24 cellular contexts compared by ENCODE assay signal in the genomic region with DNA sequence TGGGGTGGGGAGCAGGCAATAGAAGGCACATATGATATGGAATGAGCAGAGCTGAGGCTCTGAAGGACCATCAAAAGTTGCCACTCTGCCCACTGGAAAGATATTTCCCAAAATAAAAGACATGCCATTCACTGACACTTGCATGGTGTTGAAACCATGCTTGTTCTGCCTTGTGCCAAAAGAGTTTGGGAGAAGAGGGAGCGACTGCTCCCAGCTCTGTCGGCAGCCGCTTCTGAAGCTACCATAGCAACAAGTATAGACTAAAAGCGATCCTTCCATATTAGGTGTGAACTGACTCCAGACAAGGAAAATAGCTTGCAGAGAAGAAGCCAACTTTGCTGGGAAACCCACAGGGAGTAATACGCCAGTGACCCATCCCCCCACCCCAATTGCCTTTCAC.
"Had no signal": no experiment of that assay in that cellular context is flagged by ENCODE, and none has a peak within 500 bp of the region (broad histone marks: within the 10 kb centered on the region; RNA-seq: fewer than 3 reads in every experiment).

No MANE protein-coding gene starts in this region.

- H3K9me3 ChIP-seq: adrenal gland had no signal

- H3K9me3 Mint-ChIP-seq: activated naive CD8-positive, alpha-beta T cell treated with anti-CD3 and anti-CD28 coated beads, Interleukin-2, amount 10 ng/mL, durations not matched to agents 7 days and 5 days; T-helper 1 cell treated with Interleukin-12 subunit alpha and Interleukin-12 subunit beta and Interleukin-4 antibody, amounts not matched to agents 30 μg/mL and 1 μg/mL, for 36 hours had no signal

- DNase-seq: activated CD4-positive, alpha-beta T cell treated with anti-CD3 and anti-CD28 coated beads for 48 hours; activated CD4-positive, alpha-beta T cell treated with anti-CD3 and anti-CD28 coated beads, Interleukin-2, amount 50 U/mL, for 4 hours; activated CD4-positive, CD25-positive, alpha-beta regulatory T cell treated with anti-CD3 and anti-CD28 coated beads, Interleukin-2, amount 50 U/mL, for 72 hours; activated CD8-positive, alpha-beta memory T cell treated with anti-CD3 and anti-CD28 coated beads, Interleukin-2, amount 50 U/mL, for 48 hours; activated CD8-positive, alpha-beta T cell treated with anti-CD3 and anti-CD28 coated beads, Interleukin-2, amount 10 ng/mL, durations not matched to agents 7 days and 5 days; activated naive CD4-positive, alpha-beta T cell treated with anti-CD3 and anti-CD28 coated beads, Interleukin-2, amount 50 U/mL, for 16 hours; activated naive CD8-positive, alpha-beta T cell treated with anti-CD3 and anti-CD28 coated beads, Interleukin-2, amount 10 ng/mL, durations not matched to agents 7 days and 5 days; activated T-cell treated with anti-CD3 and anti-CD28 coated beads, Interleukin-2, amount 50 U/mL, for 1 hour; adrenal gland; Kasumi-1; KBM-7; NCI-H1092; NCI-H1417; NCI-H1930; NCI-H2107; NCI-H510A treated with DMSO at 0.1 percent for 48 hours; NCI-H69; NK-92 treated with Interleukin-12 subunit alpha and Interleukin-12 subunit beta, amount 100 ng/mL, for 24 hours; OCI-M1; RPMI8226; SHP77 treated with DMSO at 0.1 percent for 48 hours had no signal

- ATAC-seq: activated CD8-positive, alpha-beta T cell treated with anti-CD3 and anti-CD28 coated beads, Interleukin-2, amount 10 ng/mL, durations not matched to agents 7 days and 5 days; Panc1; WTC11 had no signal

- H3K36me3 ChIP-seq: adrenal gland had no signal

- H3K36me3 Mint-ChIP-seq: activated naive CD8-positive, alpha-beta T cell treated with anti-CD3 and anti-CD28 coated beads, Interleukin-2, amount 10 ng/mL, durations not matched to agents 7 days and 5 days; WTC11 had no signal

- H3K27ac Mint-ChIP-seq: activated CD8-positive, alpha-beta T cell treated with anti-CD3 and anti-CD28 coated beads, Interleukin-2, amount 10 ng/mL, durations not matched to agents 7 days and 5 days; activated naive CD8-positive, alpha-beta T cell treated with anti-CD3 and anti-CD28 coated beads, Interleukin-2, amount 10 ng/mL, durations not matched to agents 7 days and 5 days; T-helper 1 cell treated with Interleukin-12 subunit alpha and Interleukin-12 subunit beta and Interleukin-4 antibody, amounts not matched to agents 30 μg/mL and 1 μg/mL, for 36 hours; WTC11 had no signal

- H3K4me3 ChIP-seq: adrenal gland had no signal

- H3K4me3 Mint-ChIP-seq: activated CD8-positive, alpha-beta T cell treated with anti-CD3 and anti-CD28 coated beads, Interleukin-2, amount 10 ng/mL, durations not matched to agents 7 days and 5 days; activated naive CD8-positive, alpha-beta T cell treated with anti-CD3 and anti-CD28 coated beads, Interleukin-2, amount 10 ng/mL, durations not matched to agents 7 days and 5 days; T-helper 1 cell treated with Interleukin-12 subunit alpha and Interleukin-12 subunit beta and Interleukin-4 antibody, amounts not matched to agents 30 μg/mL and 1 μg/mL, for 36 hours; WTC11 had no signal

- H3K4me1 ChIP-seq: adrenal gland had no signal

- H3K27me3 ChIP-seq: adrenal gland had no signal

- H3K27ac ChIP-seq: adrenal gland had no signal

- H3K4me1 Mint-ChIP-seq: activated naive CD8-positive, alpha-beta T cell treated with anti-CD3 and anti-CD28 coated beads, Interleukin-2, amount 10 ng/mL, durations not matched to agents 7 days and 5 days had no signal
